In the genomic region with DNA sequence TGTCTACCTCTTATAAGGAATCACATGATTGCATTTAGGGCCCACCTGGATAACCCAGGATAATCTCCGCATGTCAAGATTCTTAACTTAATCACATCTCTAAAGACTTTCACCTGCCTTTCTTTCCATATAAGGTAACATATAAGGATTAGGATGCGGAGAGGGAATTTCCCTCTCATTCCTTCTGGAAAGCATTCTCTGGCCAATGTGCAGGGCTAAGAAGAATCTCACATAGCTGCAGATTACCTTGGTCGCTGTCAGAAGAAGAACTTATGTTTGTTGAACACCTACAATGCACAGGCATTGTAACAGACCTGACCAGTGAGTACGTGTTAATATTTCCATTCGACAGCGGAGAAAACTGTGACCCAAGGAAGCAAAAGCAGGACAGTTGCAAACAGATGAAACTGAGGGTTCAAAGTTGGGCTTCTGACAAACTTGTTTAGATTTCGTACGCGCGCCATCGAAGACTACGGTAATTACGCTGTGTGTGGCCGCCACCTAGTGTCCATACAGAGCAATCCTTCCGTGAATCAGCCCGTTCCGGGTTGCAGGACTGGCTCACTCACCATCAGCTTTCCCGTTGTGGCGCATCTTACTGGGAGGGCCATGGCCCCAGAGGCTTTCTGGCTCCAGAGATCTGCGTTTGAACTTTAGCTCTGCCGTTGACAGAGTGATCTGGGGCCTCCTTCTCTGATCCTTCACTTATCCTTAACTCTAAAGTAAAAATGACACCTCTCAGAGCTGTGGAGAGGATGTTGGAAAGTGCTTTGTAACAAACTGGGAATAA, we compare ENCODE assay signal across 1 cellular context.
A peak's percentile ranks its signal among the peaks of the same experiment; 100 is the strongest.
TF ChIP-seq lines count a peak whose summit lies in the region.

No MANE protein-coding gene starts in this region.

TF ChIP-seq in GM12878, 131 proteins besides CTCF, POLR2A, EP300 and RAD21:
- peak; percentile 33; the same call in 1 of the 3 replicates for TF ChIP-seq POU2F2 (IDR thresholded peaks at IDR 0.05; ENCODE audit: borderline replicate concordance, low read depth, low read length)
- TF ChIP-seq, protein P1, sequence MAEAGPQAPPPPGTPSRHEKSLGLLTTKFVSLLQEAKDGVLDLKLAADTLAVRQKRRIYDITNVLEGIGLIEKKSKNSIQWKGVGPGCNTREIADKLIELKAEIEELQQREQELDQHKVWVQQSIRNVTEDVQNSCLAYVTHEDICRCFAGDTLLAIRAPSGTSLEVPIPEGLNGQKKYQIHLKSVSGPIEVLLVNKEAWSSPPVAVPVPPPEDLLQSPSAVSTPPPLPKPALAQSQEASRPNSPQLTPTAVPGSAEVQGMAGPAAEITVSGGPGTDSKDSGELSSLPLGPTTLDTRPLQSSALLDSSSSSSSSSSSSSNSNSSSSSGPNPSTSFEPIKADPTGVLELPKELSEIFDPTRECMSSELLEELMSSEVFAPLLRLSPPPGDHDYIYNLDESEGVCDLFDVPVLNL (IDR thresholded peaks at IDR 0.05; ENCODE audit: low read depth, low read length): 0 out of 2 replicates have a peak, but pooled peaks have one; percentile 28
- TF ChIP-seq NRF1 (conservative IDR thresholded peaks at IDR 0.05; ENCODE audit: low read depth, low read length): no peak
- TF ChIP-seq ZNF592 (IDR thresholded peaks at IDR 0.05): no peak
- 0 out of 2 replicates have a peak, but pooled peaks have one; percentile 25 for TF ChIP-seq IRF4 (IDR thresholded peaks at IDR 0.05; ENCODE audit: low read depth, low read length)
- 0 out of 4 replicates have a peak, but pooled peaks of 1 of the 2 experiments have one; percentile 17 for TF ChIP-seq BHLHE40 (IDR thresholded peaks at IDR 0.05; ENCODE audit: borderline replicate concordance in 1 of 2, low read depth in 2 of 2, low read length in 1 of 2)
- no peak for TF ChIP-seq HDGF (IDR thresholded peaks at IDR 0.05)
- 0 out of 2 replicates have a peak, but pooled peaks have one; percentile 38 for TF ChIP-seq PAX5 (IDR thresholded peaks at IDR 0.05; ENCODE audit: borderline replicate concordance, low read depth, low read length)
- TF ChIP-seq, protein P2, sequence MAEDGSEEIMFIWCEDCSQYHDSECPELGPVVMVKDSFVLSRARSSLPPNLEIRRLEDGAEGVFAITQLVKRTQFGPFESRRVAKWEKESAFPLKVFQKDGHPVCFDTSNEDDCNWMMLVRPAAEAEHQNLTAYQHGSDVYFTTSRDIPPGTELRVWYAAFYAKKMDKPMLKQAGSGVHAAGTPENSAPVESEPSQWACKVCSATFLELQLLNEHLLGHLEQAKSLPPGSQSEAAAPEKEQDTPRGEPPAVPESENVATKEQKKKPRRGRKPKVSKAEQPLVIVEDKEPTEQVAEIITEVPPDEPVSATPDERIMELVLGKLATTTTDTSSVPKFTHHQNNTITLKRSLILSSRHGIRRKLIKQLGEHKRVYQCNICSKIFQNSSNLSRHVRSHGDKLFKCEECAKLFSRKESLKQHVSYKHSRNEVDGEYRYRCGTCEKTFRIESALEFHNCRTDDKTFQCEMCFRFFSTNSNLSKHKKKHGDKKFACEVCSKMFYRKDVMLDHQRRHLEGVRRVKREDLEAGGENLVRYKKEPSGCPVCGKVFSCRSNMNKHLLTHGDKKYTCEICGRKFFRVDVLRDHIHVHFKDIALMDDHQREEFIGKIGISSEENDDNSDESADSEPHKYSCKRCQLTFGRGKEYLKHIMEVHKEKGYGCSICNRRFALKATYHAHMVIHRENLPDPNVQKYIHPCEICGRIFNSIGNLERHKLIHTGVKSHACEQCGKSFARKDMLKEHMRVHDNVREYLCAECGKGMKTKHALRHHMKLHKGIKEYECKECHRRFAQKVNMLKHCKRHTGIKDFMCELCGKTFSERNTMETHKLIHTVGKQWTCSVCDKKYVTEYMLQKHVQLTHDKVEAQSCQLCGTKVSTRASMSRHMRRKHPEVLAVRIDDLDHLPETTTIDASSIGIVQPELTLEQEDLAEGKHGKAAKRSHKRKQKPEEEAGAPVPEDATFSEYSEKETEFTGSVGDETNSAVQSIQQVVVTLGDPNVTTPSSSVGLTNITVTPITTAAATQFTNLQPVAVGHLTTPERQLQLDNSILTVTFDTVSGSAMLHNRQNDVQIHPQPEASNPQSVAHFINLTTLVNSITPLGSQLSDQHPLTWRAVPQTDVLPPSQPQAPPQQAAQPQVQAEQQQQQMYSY (CRISPR knock-in tag; IDR thresholded peaks at IDR 0.05): no peak
- peak; percentile 86 for TF ChIP-seq YY1 (IDR thresholded peaks at IDR 0.05; ENCODE audit: low read depth, low read length)
- peak; percentile 64 for TF ChIP-seq SMC3 (IDR thresholded peaks at IDR 0.05; ENCODE audit: borderline replicate concordance, low read length)
- TF ChIP-seq PBX3 (IDR thresholded peaks at IDR 0.05; ENCODE audit: insufficient replicate concordance, low read depth, low read length): no peak
